ENCODE assay signal across 8 cellular contexts in genomic region chr2:73920577-73921545, GRCh38. TPM values are rescaled to one million over a fixed set of nuclear protein-coding genes. Genes with fewer than 3 reads are reported as not detected.
DNase-seq lines count a peak whose midpoint lies in the region; ATAC-seq and TF ChIP-seq lines count a peak whose summit lies in the region.

No MANE protein-coding gene starts in this region.

- H3K4me3 ChIP-seq in GM06990 (replicated peaks; ENCODE audit: low read depth, low read length) = no peak overlapping the region

- no peaks in the 10 kb centered on the region for H3K4me1 ChIP-seq in foreskin keratinocyte

- no peaks in the 10 kb centered on the region for H3K27me3 ChIP-seq in GM06990 (replicated peaks; ENCODE audit: control insufficient read depth, insufficient read depth, low read length)
- H3K27me3 ChIP-seq in foreskin keratinocyte = no peaks in the 10 kb centered on the region

- ATAC-seq in foreskin keratinocyte (peak; percentile 36), GM21515 (IDR thresholded peaks at IDR 0.05; ENCODE audit: unreplicated experiment) (no peak)

- H3K27ac ChIP-seq in foreskin keratinocyte (no peak overlapping the region), substantia nigra (ENCODE audit: low read depth, low read length, poor library complexity, severe bottlenecking) (no peak overlapping the region)

- DNase-seq in GM06990 (ENCODE audit: extremely low read depth, insufficient read length) (no peak), MV-4-11 (lab: John Stamatoyannopoulos, UW) (peak; percentile 23), foreskin keratinocyte (no peak), substantia nigra (lab: John Stamatoyannopoulos, UW) (no peak), Ammon's horn (ENCODE audit: low spot score) (no peak)
- DNase-seq in activated CD4-positive, alpha-beta T cell treated with anti-CD3 and anti-CD28 coated beads for 4 hours = peak; percentile 35 to 44
- DNase-seq in stimulated activated CD4-positive, alpha-beta T cell treated with anti-CD3 and anti-CD28 coated beads, Interleukin-2, amount 100 ng/mL, for 24 hours = peak; percentile 48 to 55

- H3K36me3 ChIP-seq in GM06990 (ENCODE audit: control insufficient read depth, insufficient read depth, low read length) = no peaks in the 10 kb centered on the region

- TF ChIP-seq CTCF in GM06990 (IDR thresholded peaks at IDR 0.05; ENCODE audit: insufficient read depth, low read length, poor library complexity, severe bottlenecking) (peak; percentile 39), foreskin keratinocyte (conservative IDR thresholded peaks at IDR 0.05) (peak; percentile 54)

RNA-seq across cellular contexts. Expression of gene DGUOK, which starts 5.8 kb away (rescaled TPM):
- 87.6 and 89.1 TPM in 2 replicates for total RNA-seq in foreskin keratinocyte
- polyA plus RNA-seq in foreskin keratinocyte = 141 and 144 TPM in 2 replicates

RNA-seq across cellular contexts. Expression of gene ACTG2, which starts 28.1 kb away (rescaled TPM):
- 0.21 and 0.37 TPM in 2 replicates for total RNA-seq in foreskin keratinocyte
- 0.16 and 0.47 TPM in 2 replicates for polyA plus RNA-seq in foreskin keratinocyte

Comparison
In these comparisons a context has a peak if more than half of its experiments do, and no peak if none do; other contexts are left out.
1. DNase-seq: peak in MV-4-11 (single experiment), activated CD4-positive, alpha-beta T cell treated with anti-CD3 and anti-CD28 coated beads for 4 hours (2 of 2) and stimulated activated CD4-positive, alpha-beta T cell treated with anti-CD3 and anti-CD28 coated beads, Interleukin-2, amount 100 ng/mL, for 24 hours (2 of 2); none in GM06990 (single experiment), foreskin keratinocyte (0 of 2), substantia nigra (0 of 49) and Ammon's horn (single experiment).